1 cellular context compared by ENCODE assay signal in genomic region chr6:26389349-26389799, GRCh38.
A peak's percentile ranks its signal among the peaks of the same experiment; 100 is the strongest.
TF ChIP-seq lines count a peak whose summit lies in the region.

No MANE protein-coding gene starts in this region.

TF ChIP-seq in K562, 482 proteins besides CTCF, POLR2A, EP300 and RAD21 (continues in another document):
- TF ChIP-seq MCM2 (IDR thresholded peaks at IDR 0.05; ENCODE audit: low read depth) (no peak), AFF1 (IDR thresholded peaks at IDR 0.05; ENCODE audit: low read depth in 1 of 2, partially characterized antibody in 2 of 2) (peak in 1 of 2 experiments; percentile 73), MEIS2 (IDR thresholded peaks at IDR 0.05; ENCODE audit: partially characterized antibody) (peak; percentile 54), ZBTB17 (CRISPR knock-in tag; IDR thresholded peaks at IDR 0.05) (no peak), NR2C1 (IDR thresholded peaks at IDR 0.05) (no peak), NR2C1 (tag; IDR thresholded peaks at IDR 0.05) (peak; percentile 26; the same call in 1 of the 2 replicates), ILK (tag; IDR thresholded peaks at IDR 0.05; ENCODE audit: borderline replicate concordance, low read depth) (no peak), NCOA1 (IDR thresholded peaks at IDR 0.05; ENCODE audit: low read depth) (no peak), TCFL5 (CRISPR knock-in tag; conservative IDR thresholded peaks at IDR 0.05) (no peak), ZNF655 (CRISPR knock-in tag; IDR thresholded peaks at IDR 0.05) (no peak), CBX3 (IDR thresholded peaks at IDR 0.05; ENCODE audit: borderline replicate concordance in 1 of 2, low read length in 2 of 2) (0 out of 3 replicates have a peak, but pooled peaks of 1 of the 2 experiments have one; percentile 40), ELF4 (CRISPR knock-in tag; IDR thresholded peaks at IDR 0.05) (no peak), MTA3 (IDR thresholded peaks at IDR 0.05; ENCODE audit: borderline replicate concordance) (peak; percentile 59), ZNF699 (CRISPR knock-in tag; IDR thresholded peaks at IDR 0.05; ENCODE audit: insufficient replicate concordance) (no peak), U2AF1 (optimal IDR thresholded peaks at IDR 0.05; ENCODE audit: low read depth, low read length) (no peak), NCOA6 (IDR thresholded peaks at IDR 0.05) (no peak), NRF1 (conservative IDR thresholded peaks at IDR 0.05 in 1 of 2, IDR thresholded peaks at IDR 0.05 in 1 of 2) (no peak), SNIP1 (IDR thresholded peaks at IDR 0.05; ENCODE audit: low read depth) (no peak), ZFX (CRISPR knock-in tag; IDR thresholded peaks at IDR 0.05) (no peak), EP400 (IDR thresholded peaks at IDR 0.05) (peak; percentile 66; the same call in 1 of the 2 replicates), CREB5 (CRISPR knock-in tag; IDR thresholded peaks at IDR 0.05) (no peak), CGGBP1 (CRISPR knock-in tag; IDR thresholded peaks at IDR 0.05) (no peak), FOXP1 (CRISPR knock-in tag; IDR thresholded peaks at IDR 0.05) (no peak), ADNP (tag; IDR thresholded peaks at IDR 0.05) (no peak), HMGN3 (IDR thresholded peaks at IDR 0.05; ENCODE audit: borderline replicate concordance, extremely low read depth, insufficient read length, low read depth, low read length) (no peak), ZKSCAN3 (CRISPR knock-in tag; IDR thresholded peaks at IDR 0.05) (no peak), ELK3 (CRISPR knock-in tag; IDR thresholded peaks at IDR 0.05) (no peak), RBM17 (IDR thresholded peaks at IDR 0.05; ENCODE audit: borderline replicate concordance, low read depth, low read length) (no peak), HDAC3 (IDR thresholded peaks at IDR 0.05; ENCODE audit: borderline replicate concordance, partially characterized antibody) (no peak), NFRKB (IDR thresholded peaks at IDR 0.05; ENCODE audit: low read depth) (no peak), ZNF707 (CRISPR knock-in tag; conservative IDR thresholded peaks at IDR 0.05) (no peak), NR2F6 (CRISPR knock-in tag; IDR thresholded peaks at IDR 0.05) (no peak), CCAR2 (IDR thresholded peaks at IDR 0.05; ENCODE audit: low read depth, low read length) (no peak), ZNF668 (CRISPR knock-in tag; IDR thresholded peaks at IDR 0.05) (0 out of 2 replicates have a peak, but pooled peaks have one; percentile 29), PHF20 (IDR thresholded peaks at IDR 0.05; ENCODE audit: partially characterized antibody) (no peak), E2F5 (CRISPR knock-in tag; IDR thresholded peaks at IDR 0.05) (no peak), NR0B1 (IDR thresholded peaks at IDR 0.05; ENCODE audit: partially characterized antibody) (no peak), BRCA1 (IDR thresholded peaks at IDR 0.05) (no peak), BRCA1 (CRISPR knock-in tag; IDR thresholded peaks at IDR 0.05) (no peak), SMARCE1 (IDR thresholded peaks at IDR 0.05) (peak; percentile 43; the same call in 1 of the 2 replicates), ATF1 (CRISPR knock-in tag; IDR thresholded peaks at IDR 0.05) (no peak), ATF1 (tag; IDR thresholded peaks at IDR 0.05) (no peak), HDGF (IDR thresholded peaks at IDR 0.05) (no peak), SRSF7 (optimal IDR thresholded peaks at IDR 0.05; ENCODE audit: low read depth, low read length) (no peak), CBX2 (IDR thresholded peaks at IDR 0.05; ENCODE audit: insufficient read depth, low read length, poor library complexity, severe bottlenecking) (no peak), ZNF24 (IDR thresholded peaks at IDR 0.05) (peak; percentile 73; the same call in 1 of the 2 replicates), MEF2D (tag; conservative IDR thresholded peaks at IDR 0.05; ENCODE audit: low read depth) (no peak)
- TF ChIP-seq, protein P1, sequence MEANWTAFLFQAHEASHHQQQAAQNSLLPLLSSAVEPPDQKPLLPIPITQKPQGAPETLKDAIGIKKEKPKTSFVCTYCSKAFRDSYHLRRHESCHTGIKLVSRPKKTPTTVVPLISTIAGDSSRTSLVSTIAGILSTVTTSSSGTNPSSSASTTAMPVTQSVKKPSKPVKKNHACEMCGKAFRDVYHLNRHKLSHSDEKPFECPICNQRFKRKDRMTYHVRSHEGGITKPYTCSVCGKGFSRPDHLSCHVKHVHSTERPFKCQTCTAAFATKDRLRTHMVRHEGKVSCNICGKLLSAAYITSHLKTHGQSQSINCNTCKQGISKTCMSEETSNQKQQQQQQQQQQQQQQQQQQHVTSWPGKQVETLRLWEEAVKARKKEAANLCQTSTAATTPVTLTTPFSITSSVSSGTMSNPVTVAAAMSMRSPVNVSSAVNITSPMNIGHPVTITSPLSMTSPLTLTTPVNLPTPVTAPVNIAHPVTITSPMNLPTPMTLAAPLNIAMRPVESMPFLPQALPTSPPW (CRISPR knock-in tag; IDR thresholded peaks at IDR 0.05) = no peak
- TF ChIP-seq, protein P2, sequence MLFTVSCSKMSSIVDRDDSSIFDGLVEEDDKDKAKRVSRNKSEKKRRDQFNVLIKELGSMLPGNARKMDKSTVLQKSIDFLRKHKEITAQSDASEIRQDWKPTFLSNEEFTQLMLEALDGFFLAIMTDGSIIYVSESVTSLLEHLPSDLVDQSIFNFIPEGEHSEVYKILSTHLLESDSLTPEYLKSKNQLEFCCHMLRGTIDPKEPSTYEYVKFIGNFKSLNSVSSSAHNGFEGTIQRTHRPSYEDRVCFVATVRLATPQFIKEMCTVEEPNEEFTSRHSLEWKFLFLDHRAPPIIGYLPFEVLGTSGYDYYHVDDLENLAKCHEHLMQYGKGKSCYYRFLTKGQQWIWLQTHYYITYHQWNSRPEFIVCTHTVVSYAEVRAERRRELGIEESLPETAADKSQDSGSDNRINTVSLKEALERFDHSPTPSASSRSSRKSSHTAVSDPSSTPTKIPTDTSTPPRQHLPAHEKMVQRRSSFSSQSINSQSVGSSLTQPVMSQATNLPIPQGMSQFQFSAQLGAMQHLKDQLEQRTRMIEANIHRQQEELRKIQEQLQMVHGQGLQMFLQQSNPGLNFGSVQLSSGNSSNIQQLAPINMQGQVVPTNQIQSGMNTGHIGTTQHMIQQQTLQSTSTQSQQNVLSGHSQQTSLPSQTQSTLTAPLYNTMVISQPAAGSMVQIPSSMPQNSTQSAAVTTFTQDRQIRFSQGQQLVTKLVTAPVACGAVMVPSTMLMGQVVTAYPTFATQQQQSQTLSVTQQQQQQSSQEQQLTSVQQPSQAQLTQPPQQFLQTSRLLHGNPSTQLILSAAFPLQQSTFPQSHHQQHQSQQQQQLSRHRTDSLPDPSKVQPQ (CRISPR knock-in tag; IDR thresholded peaks at IDR 0.05; ENCODE audit: borderline replicate concordance) = no peak
- TF ChIP-seq, protein P3, sequence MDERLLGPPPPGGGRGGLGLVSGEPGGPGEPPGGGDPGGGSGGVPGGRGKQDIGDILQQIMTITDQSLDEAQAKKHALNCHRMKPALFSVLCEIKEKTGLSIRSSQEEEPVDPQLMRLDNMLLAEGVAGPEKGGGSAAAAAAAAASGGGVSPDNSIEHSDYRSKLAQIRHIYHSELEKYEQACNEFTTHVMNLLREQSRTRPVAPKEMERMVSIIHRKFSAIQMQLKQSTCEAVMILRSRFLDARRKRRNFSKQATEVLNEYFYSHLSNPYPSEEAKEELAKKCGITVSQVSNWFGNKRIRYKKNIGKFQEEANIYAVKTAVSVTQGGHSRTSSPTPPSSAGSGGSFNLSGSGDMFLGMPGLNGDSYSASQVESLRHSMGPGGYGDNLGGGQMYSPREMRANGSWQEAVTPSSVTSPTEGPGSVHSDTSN (CRISPR knock-in tag; IDR thresholded peaks at IDR 0.05; ENCODE audit: low read depth) = no peak
- TF ChIP-seq, protein P3 (tag; conservative IDR thresholded peaks at IDR 0.05; ENCODE audit: low read depth) = no peak
- TF ChIP-seq, protein P4, sequence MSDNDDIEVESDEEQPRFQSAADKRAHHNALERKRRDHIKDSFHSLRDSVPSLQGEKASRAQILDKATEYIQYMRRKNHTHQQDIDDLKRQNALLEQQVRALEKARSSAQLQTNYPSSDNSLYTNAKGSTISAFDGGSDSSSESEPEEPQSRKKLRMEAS (CRISPR knock-in tag; IDR thresholded peaks at IDR 0.05) = no peak
